ENCODE assay signal across 1 cellular context in genomic region chr9:112174965-112175795, GRCh38.
TF ChIP-seq lines count a peak whose summit lies in the region.

Gene SUSD1, minus strand, starts transcription at chr9:112175297. Its CDS starts 62 bp downstream, at chr9:112175235.

TF ChIP-seq in K562, 482 proteins besides CTCF, POLR2A, EP300 and RAD21 (continued from another document and continues in another):
- TF ChIP-seq FOXK2 (conservative IDR thresholded peaks at IDR 0.05 in 1 of 2, IDR thresholded peaks at IDR 0.05 in 1 of 2; ENCODE audit: low read depth in 2 of 2), result no peak
- TF ChIP-seq CHCHD3 (CRISPR knock-in tag; IDR thresholded peaks at IDR 0.05), result no peak
- no peak for TF ChIP-seq NCOA4 (IDR thresholded peaks at IDR 0.05; ENCODE audit: partially characterized antibody)
- no peak for TF ChIP-seq BRD9 (IDR thresholded peaks at IDR 0.05; ENCODE audit: low read depth, partially characterized antibody)
- TF ChIP-seq BCOR (IDR thresholded peaks at IDR 0.05), result no peak
- TF ChIP-seq NCOA1 (IDR thresholded peaks at IDR 0.05; ENCODE audit: low read depth), result no peak
- no peak for TF ChIP-seq GATAD2B (IDR thresholded peaks at IDR 0.05; ENCODE audit: borderline replicate concordance)
- TF ChIP-seq CBX2 (IDR thresholded peaks at IDR 0.05; ENCODE audit: insufficient read depth, low read length, poor library complexity, severe bottlenecking), result no peak
- no peak for TF ChIP-seq MTA2 (IDR thresholded peaks at IDR 0.05; ENCODE audit: low read depth)
- TF ChIP-seq, protein P1, sequence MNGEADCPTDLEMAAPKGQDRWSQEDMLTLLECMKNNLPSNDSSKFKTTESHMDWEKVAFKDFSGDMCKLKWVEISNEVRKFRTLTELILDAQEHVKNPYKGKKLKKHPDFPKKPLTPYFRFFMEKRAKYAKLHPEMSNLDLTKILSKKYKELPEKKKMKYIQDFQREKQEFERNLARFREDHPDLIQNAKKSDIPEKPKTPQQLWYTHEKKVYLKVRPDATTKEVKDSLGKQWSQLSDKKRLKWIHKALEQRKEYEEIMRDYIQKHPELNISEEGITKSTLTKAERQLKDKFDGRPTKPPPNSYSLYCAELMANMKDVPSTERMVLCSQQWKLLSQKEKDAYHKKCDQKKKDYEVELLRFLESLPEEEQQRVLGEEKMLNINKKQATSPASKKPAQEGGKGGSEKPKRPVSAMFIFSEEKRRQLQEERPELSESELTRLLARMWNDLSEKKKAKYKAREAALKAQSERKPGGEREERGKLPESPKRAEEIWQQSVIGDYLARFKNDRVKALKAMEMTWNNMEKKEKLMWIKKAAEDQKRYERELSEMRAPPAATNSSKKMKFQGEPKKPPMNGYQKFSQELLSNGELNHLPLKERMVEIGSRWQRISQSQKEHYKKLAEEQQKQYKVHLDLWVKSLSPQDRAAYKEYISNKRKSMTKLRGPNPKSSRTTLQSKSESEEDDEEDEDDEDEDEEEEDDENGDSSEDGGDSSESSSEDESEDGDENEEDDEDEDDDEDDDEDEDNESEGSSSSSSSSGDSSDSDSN (IDR thresholded peaks at IDR 0.05; ENCODE audit: borderline replicate concordance in 1 of 2, low read depth in 2 of 2, low read length in 2 of 2), result peak; percentile 53 to 93; a peak in 2 of 4 replicates
- TF ChIP-seq ZNF24 (IDR thresholded peaks at IDR 0.05), result no peak
- TF ChIP-seq, protein P2, sequence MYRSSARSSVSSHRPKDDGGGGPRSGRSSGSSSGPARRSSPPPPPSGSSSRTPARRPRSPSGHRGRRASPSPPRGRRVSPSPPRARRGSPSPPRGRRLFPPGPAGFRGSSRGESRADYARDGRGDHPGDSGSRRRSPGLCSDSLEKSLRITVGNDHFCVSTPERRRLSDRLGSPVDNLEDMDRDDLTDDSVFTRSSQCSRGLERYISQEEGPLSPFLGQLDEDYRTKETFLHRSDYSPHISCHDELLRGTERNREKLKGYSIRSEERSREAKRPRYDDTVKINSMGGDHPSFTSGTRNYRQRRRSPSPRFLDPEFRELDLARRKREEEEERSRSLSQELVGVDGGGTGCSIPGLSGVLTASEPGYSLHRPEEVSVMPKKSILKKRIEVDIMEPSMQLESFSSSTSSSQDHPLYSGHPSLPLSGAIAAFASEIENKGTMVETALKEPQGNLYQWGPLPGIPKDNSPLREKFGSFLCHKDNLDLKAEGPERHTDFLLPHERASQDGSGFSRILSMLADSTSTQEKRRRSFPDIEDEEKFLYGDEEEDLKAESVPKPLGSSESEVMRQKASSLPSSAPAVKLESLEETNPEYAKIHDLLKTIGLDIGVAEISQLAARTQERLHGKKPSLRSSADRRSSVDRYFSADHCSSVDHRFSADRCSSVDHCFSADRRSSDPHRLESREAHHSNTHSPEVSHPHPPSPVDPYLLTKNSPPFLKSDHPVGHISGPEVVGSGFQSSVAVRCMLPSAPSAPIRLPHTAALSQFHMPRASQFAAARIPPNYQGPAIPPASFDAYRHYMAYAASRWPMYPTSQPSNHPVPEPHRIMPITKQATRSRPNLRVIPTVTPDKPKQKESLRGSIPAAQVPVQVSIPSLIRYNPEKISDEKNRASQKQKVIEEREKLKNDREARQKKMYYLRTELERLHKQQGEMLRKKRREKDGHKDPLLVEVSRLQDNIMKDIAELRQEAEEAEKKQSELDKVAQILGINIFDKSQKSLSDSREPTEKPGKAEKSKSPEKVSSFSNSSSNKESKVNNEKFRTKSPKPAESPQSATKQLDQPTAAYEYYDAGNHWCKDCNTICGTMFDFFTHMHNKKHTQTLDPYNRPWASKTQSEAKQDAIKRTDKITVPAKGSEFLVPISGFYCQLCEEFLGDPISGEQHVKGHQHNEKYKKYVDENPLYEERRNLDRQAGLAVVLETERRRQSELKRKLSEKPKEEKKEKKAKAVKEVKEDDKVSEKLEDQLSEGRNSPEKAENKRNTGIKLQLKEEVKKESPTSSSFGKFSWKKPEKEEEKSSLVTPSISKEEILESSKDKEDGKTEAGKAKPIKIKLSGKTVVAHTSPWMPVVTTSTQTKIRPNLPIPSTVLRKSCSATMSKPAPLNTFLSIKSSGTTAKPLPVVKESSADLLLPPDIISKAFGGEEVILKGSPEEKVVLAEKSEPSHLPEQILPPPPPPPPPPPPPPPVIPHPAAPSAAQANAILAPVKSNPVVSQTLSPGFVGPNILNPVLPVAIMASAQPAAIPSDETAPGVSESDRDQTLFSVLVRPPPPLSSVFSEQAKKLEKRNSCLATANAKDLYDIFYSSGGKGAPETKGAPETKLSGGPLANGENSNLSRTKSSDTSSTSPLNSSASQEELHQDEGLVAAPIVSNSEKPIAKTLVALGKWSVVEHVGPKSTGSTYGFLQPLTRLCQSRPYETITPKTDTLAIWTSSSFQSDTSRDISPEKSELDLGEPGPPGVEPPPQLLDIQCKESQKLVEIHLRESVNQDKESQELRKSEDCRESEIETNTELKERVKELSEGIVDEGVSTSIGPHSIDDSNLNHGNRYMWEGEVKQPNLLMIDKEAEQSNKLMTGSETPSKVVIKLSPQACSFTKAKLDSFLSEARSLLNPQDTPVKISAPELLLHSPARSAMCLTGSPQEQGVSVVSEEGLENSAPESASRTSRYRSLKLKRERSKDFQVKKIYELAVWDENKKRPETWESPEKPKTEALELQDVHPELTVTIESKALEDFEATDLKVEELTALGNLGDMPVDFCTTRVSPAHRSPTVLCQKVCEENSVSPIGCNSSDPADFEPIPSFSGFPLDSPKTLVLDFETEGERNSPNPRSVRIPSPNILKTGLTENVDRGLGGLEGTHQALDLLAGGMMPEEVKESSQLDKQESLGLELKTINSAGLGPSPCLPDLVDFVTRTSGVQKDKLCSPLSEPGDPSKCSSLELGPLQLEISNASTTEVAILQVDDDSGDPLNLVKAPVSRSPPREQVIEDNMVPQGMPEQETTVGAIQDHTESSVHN (IDR thresholded peaks at IDR 0.05; ENCODE audit: borderline replicate concordance in 1 of 2, low read depth in 1 of 2), result no peak
- TF ChIP-seq, protein P3, sequence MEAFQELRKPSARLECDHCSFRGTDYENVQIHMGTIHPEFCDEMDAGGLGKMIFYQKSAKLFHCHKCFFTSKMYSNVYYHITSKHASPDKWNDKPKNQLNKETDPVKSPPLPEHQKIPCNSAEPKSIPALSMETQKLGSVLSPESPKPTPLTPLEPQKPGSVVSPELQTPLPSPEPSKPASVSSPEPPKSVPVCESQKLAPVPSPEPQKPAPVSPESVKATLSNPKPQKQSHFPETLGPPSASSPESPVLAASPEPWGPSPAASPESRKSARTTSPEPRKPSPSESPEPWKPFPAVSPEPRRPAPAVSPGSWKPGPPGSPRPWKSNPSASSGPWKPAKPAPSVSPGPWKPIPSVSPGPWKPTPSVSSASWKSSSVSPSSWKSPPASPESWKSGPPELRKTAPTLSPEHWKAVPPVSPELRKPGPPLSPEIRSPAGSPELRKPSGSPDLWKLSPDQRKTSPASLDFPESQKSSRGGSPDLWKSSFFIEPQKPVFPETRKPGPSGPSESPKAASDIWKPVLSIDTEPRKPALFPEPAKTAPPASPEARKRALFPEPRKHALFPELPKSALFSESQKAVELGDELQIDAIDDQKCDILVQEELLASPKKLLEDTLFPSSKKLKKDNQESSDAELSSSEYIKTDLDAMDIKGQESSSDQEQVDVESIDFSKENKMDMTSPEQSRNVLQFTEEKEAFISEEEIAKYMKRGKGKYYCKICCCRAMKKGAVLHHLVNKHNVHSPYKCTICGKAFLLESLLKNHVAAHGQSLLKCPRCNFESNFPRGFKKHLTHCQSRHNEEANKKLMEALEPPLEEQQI (IDR thresholded peaks at IDR 0.05), result no peak
- no peak for TF ChIP-seq TARDBP (IDR thresholded peaks at IDR 0.05)
- peak; percentile 67 for TF ChIP-seq TAF1 (IDR thresholded peaks at IDR 0.05; ENCODE audit: control insufficient read depth, extremely low read depth, insufficient read depth, low read length, severe bottlenecking)
- TF ChIP-seq ZBTB7A (IDR thresholded peaks at IDR 0.05; ENCODE audit: borderline replicate concordance, control insufficient read depth, low read depth, low read length), result peak; percentile 99
- TF ChIP-seq GATAD2A (IDR thresholded peaks at IDR 0.05), result no peak
- TF ChIP-seq RERE (CRISPR knock-in tag; IDR thresholded peaks at IDR 0.05; ENCODE audit: borderline replicate concordance), result no peak
- TF ChIP-seq ZC3H4 (CRISPR knock-in tag; IDR thresholded peaks at IDR 0.05; ENCODE audit: borderline replicate concordance), result no peak
- TF ChIP-seq GATA2 (CRISPR knock-in tag; IDR thresholded peaks at IDR 0.05), result no peak
- peak; percentile 43; the same call in 1 of the 2 replicates for TF ChIP-seq CREM (IDR thresholded peaks at IDR 0.05; ENCODE audit: low read depth)
- no peak for TF ChIP-seq CBX5 (IDR thresholded peaks at IDR 0.05; ENCODE audit: borderline replicate concordance, low read depth)
- peak; percentile 3 for TF ChIP-seq SP2 (IDR thresholded peaks at IDR 0.05; ENCODE audit: extremely low read depth, low read depth, low read length, poor library complexity, severe bottlenecking)
- TF ChIP-seq NCOA2 (IDR thresholded peaks at IDR 0.05; ENCODE audit: partially characterized antibody in 2 of 2), result no peak
- no peak for TF ChIP-seq CCAR2 (IDR thresholded peaks at IDR 0.05; ENCODE audit: low read depth, low read length)
- no peak; the same call in 1 of the 2 replicates for TF ChIP-seq ETS1 (conservative IDR thresholded peaks at IDR 0.05; ENCODE audit: control insufficient read depth, low read depth, low read length)
- TF ChIP-seq SPI1 (IDR thresholded peaks at IDR 0.05; ENCODE audit: borderline replicate concordance, low read depth, low read length), result no peak
- TF ChIP-seq PATZ1 (CRISPR knock-in tag; IDR thresholded peaks at IDR 0.05; ENCODE audit: borderline replicate concordance), result no peak
- TF ChIP-seq MED1 (CRISPR knock-in tag; IDR thresholded peaks at IDR 0.05; ENCODE audit: borderline replicate concordance), result no peak
- peak; percentile 51 for TF ChIP-seq ZKSCAN8 (CRISPR knock-in tag; IDR thresholded peaks at IDR 0.05)
- TF ChIP-seq CXXC5 (CRISPR knock-in tag; IDR thresholded peaks at IDR 0.05), result peak; percentile 80
- TF ChIP-seq STAT5B (CRISPR knock-in tag; IDR thresholded peaks at IDR 0.05), result no peak
